In the genomic region with DNA sequence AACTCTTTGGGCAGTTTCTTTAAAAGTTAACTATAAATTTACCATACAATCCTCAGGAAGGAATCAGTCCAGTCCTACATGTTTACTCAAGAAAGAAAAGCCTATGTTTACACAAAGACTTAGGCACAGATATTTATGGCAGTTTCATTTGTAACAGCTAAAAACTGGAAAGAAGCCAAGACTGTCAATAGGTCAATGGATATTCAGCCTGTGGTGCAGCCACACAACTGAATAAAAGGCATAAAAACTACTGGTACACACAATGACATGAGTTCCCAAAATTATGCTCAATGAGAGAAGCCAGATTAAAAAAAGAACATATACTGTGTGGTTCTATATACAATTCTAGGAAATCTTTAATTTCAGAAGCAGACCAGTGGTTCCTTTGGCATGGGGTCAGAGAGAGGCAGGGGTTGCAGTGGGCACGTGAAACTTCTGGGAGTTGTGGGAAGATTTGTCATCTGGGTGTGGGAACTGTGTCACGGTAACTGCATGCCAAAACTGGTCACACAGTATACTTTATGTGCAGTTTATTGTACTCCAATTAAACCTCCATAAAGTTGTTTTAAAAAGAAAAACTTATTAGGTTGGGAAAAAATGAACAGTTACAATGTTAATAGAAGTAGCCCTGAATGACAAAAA, we compare ENCODE assay signal across 8 cellular contexts. TPM values are rescaled to one million over a fixed set of nuclear protein-coding genes. Genes with fewer than 3 reads are reported as not detected.
DNase-seq lines count a peak whose midpoint lies in the region; ATAC-seq lines count a peak whose summit lies in the region.

No MANE protein-coding gene starts in this region.

- DNase-seq in NCI-H2227 (lab: John Stamatoyannopoulos, UW; ENCODE audit: unreplicated experiment) (peak; percentile 29), dermis blood vessel endothelial cell (peak; percentile 67), renal cortical epithelial cell (ENCODE audit: low read depth) (peak; percentile 77), activated gamma-delta T cell treated with Interleukin-2 at 50 U/mL for 16 hours (no peak), NCI-H187 (lab: John Stamatoyannopoulos, UW) (no peak)

- peak; percentile 25 for ATAC-seq in GM21529 (IDR thresholded peaks at IDR 0.05; ENCODE audit: unreplicated experiment)
- ATAC-seq in GM18873 (IDR thresholded peaks at IDR 0.05; ENCODE audit: low FRiP score, unreplicated experiment), result no peak
- ATAC-seq in GM21723 (IDR thresholded peaks at IDR 0.05; ENCODE audit: unreplicated experiment), result no peak

RNA-seq across cellular contexts. Expression of a gene that starts 26.8 kb away (rescaled TPM):
- total RNA-seq in dermis blood vessel endothelial cell (3.1 and 6.1 TPM in 2 replicates), renal cortical epithelial cell (3.5 and 29.1 TPM in 2 replicates)

RNA-seq across cellular contexts. Expression of a gene that starts 27.3 kb away (rescaled TPM):
- 11.4 and 17.2 TPM in 2 replicates for total RNA-seq in dermis blood vessel endothelial cell
- total RNA-seq in renal cortical epithelial cell, result 5.4 and 33.4 TPM in 2 replicates

Comparison
In these comparisons a context has a peak if more than half of its experiments do, and no peak if none do; other contexts are left out.
1. DNase-seq: peak in NCI-H2227 (single experiment), dermis blood vessel endothelial cell (single experiment) and renal cortical epithelial cell (single experiment); none in activated gamma-delta T cell treated with Interleukin-2 at 50 U/mL for 16 hours (single experiment) and NCI-H187 (0 of 2).